Comparison of ENCODE assay signal across 8 cellular contexts in genomic region chr18:21110667-21111350, GRCh38. TPM values are rescaled to one million over a fixed set of nuclear protein-coding genes. Genes with fewer than 3 reads are reported as not detected.
DNase-seq lines count a peak whose midpoint lies in the region; ATAC-seq and TF ChIP-seq lines count a peak whose summit lies in the region.

No MANE protein-coding gene starts in this region.

- TF ChIP-seq CTCF in esophagus squamous epithelium (IDR thresholded peaks at IDR 0.05), result no peak

- H3K27ac Mint-ChIP-seq in naive thymus-derived CD4-positive, alpha-beta T cell, result peak overlapping the region; percentile 87 to 97 (median 93)

- no peaks in the 10 kb centered on the region for H3K27me3 Mint-ChIP-seq in naive thymus-derived CD4-positive, alpha-beta T cell

- peaks cover 3 to 23% (median 8%) of the 10 kb centered on the region in 7 donors for H3K4me1 Mint-ChIP-seq in naive thymus-derived CD4-positive, alpha-beta T cell

- WGBS in esophagus squamous epithelium, 2 donors, result 0% methylated on average over 15 to 26 of the region's 47 CpGs

- intact Hi-C loops in esophagus squamous epithelium (cut with DNase I), result no loop called here
- intact Hi-C loops in naive thymus-derived CD4-positive, alpha-beta T cell (cut with micrococcal nuclease), result loop anchor here (1.0 to 5.0 kb wide), 14 partner anchors 10 to 629 kb away; partner anchors contain the start of genes ABHD3 (in 2 of the 2), ESCO1 (in 1 of the 2), MIB1 (in 1 of the 2) and SNRPD1 (in 1 of the 2)

- POLR2A ChIA-PET in naive thymus-derived CD4-positive, alpha-beta T cell (lab: Charles Lee), result interaction anchor here (1.2 to 2.1 kb wide), 3 partner anchors 11 to 490 kb away, joined by 5 to 11 read pairs (median 7); partner anchors contain the start of gene ESCO1

- DNase-seq in NCI-H748 (lab: John Stamatoyannopoulos, UW; ENCODE audit: unreplicated experiment), result peak; percentile 59
- DNase-seq in NCI-H748 treated with DMSO at 0.1 percent for 48 hours (lab: John Stamatoyannopoulos, UW), result no peak
- DNase-seq in NOMO-1 treated with dmso at 0.1 percent for 144 hours (lab: John Stamatoyannopoulos, UW; ENCODE audit: unreplicated experiment), result peak; percentile 21
- DNase-seq in activated T-cell treated with anti-CD3 and anti-CD28 coated beads, Interleukin-2, amount 50 U/mL, for 1 hour, result peak; percentile 73
- DNase-seq in esophagus squamous epithelium (lab: John Stamatoyannopoulos, UW), result no peak
- peak; percentile 49 to 76 (median 72) for DNase-seq in naive thymus-derived CD4-positive, alpha-beta T cell
- DNase-seq in stimulated activated naive CD4-positive, alpha-beta T cell (lab: John Stamatoyannopoulos, UW), result peak; percentile 43 to 83 (median 60)

- ATAC-seq in HG03025 (IDR thresholded peaks at IDR 0.05; ENCODE audit: low FRiP score, unreplicated experiment), result peak; percentile 25
- peak; percentile 31 for ATAC-seq in naive thymus-derived CD4-positive, alpha-beta T cell

- H3K4me1 ChIP-seq in esophagus squamous epithelium, result peaks cover 9 to 55% (median 13%) of the 10 kb centered on the region in 3 donors
- peaks cover 37% of the 10 kb centered on the region in 2 donors for H3K4me1 ChIP-seq in naive thymus-derived CD4-positive, alpha-beta T cell (ENCODE audit: control insufficient read depth in 2 of 2, insufficient read depth in 2 of 2, low read length in 2 of 2)

- peak overlapping the region in 1 of 10 donors; percentile 98 for H3K4me3 Mint-ChIP-seq in naive thymus-derived CD4-positive, alpha-beta T cell

- H3K9me3 Mint-ChIP-seq in naive thymus-derived CD4-positive, alpha-beta T cell, result no peaks in the 10 kb centered on the region

- no peaks in the 10 kb centered on the region for H3K27me3 ChIP-seq in esophagus squamous epithelium
- H3K27me3 ChIP-seq in naive thymus-derived CD4-positive, alpha-beta T cell (ENCODE audit: control insufficient read depth in 2 of 2, insufficient read depth in 2 of 2, low read length in 2 of 2), result no peaks in the 10 kb centered on the region

- TF ChIP-seq POLR2A in esophagus squamous epithelium (IDR thresholded peaks at IDR 0.05), result no peak

- no peaks in the 10 kb centered on the region for H3K36me3 ChIP-seq in esophagus squamous epithelium
- H3K36me3 ChIP-seq in naive thymus-derived CD4-positive, alpha-beta T cell (ENCODE audit: control insufficient read depth in 2 of 3, insufficient read depth in 3 of 3, low read length in 3 of 3), result peaks cover 0 to 9% (median 0%) of the 10 kb centered on the region in 3 experiments

- CTCF ChIA-PET in naive thymus-derived CD4-positive, alpha-beta T cell (lab: Charles Lee), result interaction anchor here (0.6 kb wide), 1 partner anchor 133 kb away, joined by 3 read pairs; no protein-coding TSS in a partner anchor

- H3K27ac ChIP-seq in esophagus squamous epithelium, result peak overlapping the region; percentile 95 to 99 (median 96)
- peak overlapping the region; percentile 96 for H3K27ac ChIP-seq in naive thymus-derived CD4-positive, alpha-beta T cell (ENCODE audit: low read depth, low read length)

- H3K36me3 Mint-ChIP-seq in naive thymus-derived CD4-positive, alpha-beta T cell, result peaks cover 0 to 12% (median 6%) of the 10 kb centered on the region in 5 donors

- H3K4me3 ChIP-seq in esophagus squamous epithelium, result peak overlapping the region; percentile 85 to 97 (median 93)
- H3K4me3 ChIP-seq in naive thymus-derived CD4-positive, alpha-beta T cell (ENCODE audit: low read length), result peak overlapping the region; percentile 82

- H3K9me3 ChIP-seq in esophagus squamous epithelium, result no peaks in the 10 kb centered on the region
- no peaks in the 10 kb centered on the region for H3K9me3 ChIP-seq in naive thymus-derived CD4-positive, alpha-beta T cell (ENCODE audit: control insufficient read depth in 2 of 3, low read length in 3 of 3)

RNA-seq across cellular contexts. Expression of gene ROCK1, which starts 0.8 kb away (rescaled TPM):
- total RNA-seq in esophagus squamous epithelium, result 10 to 100 TPM; 17.6 to 58.2 (median 24.8) TPM
- 10 to 100 TPM; 66.2 to 97.5 (median 75.8) TPM for total RNA-seq in naive thymus-derived CD4-positive, alpha-beta T cell
- polyA plus RNA-seq in naive thymus-derived CD4-positive, alpha-beta T cell, result 10 to 100 TPM; 27.6 to 39.2 TPM

Comparison
In these comparisons a context has a peak if more than half of its experiments do, and no peak if none do; other contexts are left out.
1. DNase-seq: peak in NCI-H748 (single experiment), NOMO-1 treated with dmso at 0.1 percent for 144 hours (single experiment), activated T-cell treated with anti-CD3 and anti-CD28 coated beads, Interleukin-2, amount 50 U/mL, for 1 hour (single experiment), naive thymus-derived CD4-positive, alpha-beta T cell (9 of 9) and stimulated activated naive CD4-positive, alpha-beta T cell (6 of 6); none in NCI-H748 treated with DMSO at 0.1 percent for 48 hours (single experiment) and esophagus squamous epithelium (single experiment).